In genomic region chr16:84817613-84818012, GRCh38 we compare ENCODE assay signal across 29 cellular contexts. TPM values are rescaled to one million over a fixed set of nuclear protein-coding genes. Genes with fewer than 3 reads are reported as not detected.
"Had no signal": no experiment of that assay in that cellular context is flagged by ENCODE, and none has a peak within 500 bp of the region (broad histone marks: within the 10 kb centered on the region; RNA-seq: fewer than 3 reads in every experiment).

No MANE protein-coding gene starts in this region.

- H3K27ac ChIP-seq: brain microvascular endothelial cell, dorsolateral prefrontal cortex, esophagus squamous epithelium, heart right ventricle, WERI-Rb-1 had no signal

- ATAC-seq: activated CD4-positive, alpha-beta T cell treated with anti-CD3 and anti-CD28 coated beads for 36 hours; activated CD8-positive, alpha-beta memory T cell treated with anti-CD3 and anti-CD28 coated beads, Interleukin-2, amount 10 ng/mL, durations not matched to agents 7 days and 5 days; activated CD8-positive, alpha-beta T cell treated with anti-CD3 and anti-CD28 coated beads, Interleukin-2, amount 10 ng/mL, durations not matched to agents 7 days and 5 days; gastroesophageal sphincter; heart right ventricle; T-cell had no signal

- H3K4me3 ChIP-seq: coronary artery, dorsolateral prefrontal cortex, esophagus squamous epithelium, gastroesophageal sphincter, heart right ventricle had no signal

- FAIRE-seq: astrocyte, bronchial epithelial cell had no signal

- H3K27me3 ChIP-seq: brain microvascular endothelial cell, dorsolateral prefrontal cortex, gastroesophageal sphincter had no signal

- DNase-seq: activated B cell treated with CpG ODN at 0.5 μM for 24 hours; activated CD4-positive, alpha-beta memory T cell treated with anti-CD3 and anti-CD28 coated beads for 36 hours; activated CD4-positive, alpha-beta T cell treated with anti-CD3 and anti-CD28 coated beads for 36 hours; activated CD4-positive, alpha-beta T cell treated with anti-CD3 and anti-CD28 coated beads, Interleukin-2, amount 10 ng/mL, durations not matched to agents 24 days and 14 days; activated CD4-positive, CD25-positive, alpha-beta regulatory T cell treated with anti-CD3 and anti-CD28 coated beads, Interleukin-2, amount 50 U/mL, for 72 hours; activated CD8-positive, alpha-beta memory T cell treated with anti-CD3 and anti-CD28 coated beads, Interleukin-2, amount 10 ng/mL, durations not matched to agents 7 days and 5 days; activated CD8-positive, alpha-beta memory T cell treated with anti-CD3 and anti-CD28 coated beads, Interleukin-2, amount 50 U/mL, for 4 hours; activated CD8-positive, alpha-beta T cell treated with anti-CD3 and anti-CD28 coated beads, Interleukin-2, amount 10 ng/mL, durations not matched to agents 7 days and 5 days; activated effector memory CD4-positive, alpha-beta T cell treated with Interleukin-2 at 50 U/mL for 16 hours; activated gamma-delta T cell treated with Interleukin-2 at 50 U/mL for 16 hours; activated naive CD4-positive, alpha-beta T cell treated with anti-CD3 and anti-CD28 coated beads, Interleukin-2, amount 50 U/mL, for 16 hours; activated naive CD4-positive, alpha-beta T cell treated with Interleukin-2 at 50 U/mL for 16 hours; activated T-cell treated with anti-CD3 and anti-CD28 coated beads, Interleukin-2, amount 50 U/mL, for 1 hour; activated T-cell treated with anti-CD3 and anti-CD28 coated beads, Interleukin-2, amount 50 U/mL, for 48 hours; amniotic stem cell; anterior cingulate cortex; brain microvascular endothelial cell; dorsolateral prefrontal cortex; effector memory CD4-positive, alpha-beta T cell; esophagus squamous epithelium; foreskin melanocyte; heart right ventricle; T-cell; T1000; WERI-Rb-1 had no signal

- H3K9me3 ChIP-seq: esophagus squamous epithelium, gastroesophageal sphincter, heart right ventricle had no signal

- H3K36me3 ChIP-seq: brain microvascular endothelial cell, esophagus squamous epithelium, gastroesophageal sphincter, heart right ventricle, WERI-Rb-1 had no signal

RNA-seq across cellular contexts. Expression of gene CRISPLD2, which starts 2.2 kb away (rescaled TPM):
- total RNA-seq: activated B cell treated with CpG ODN at 0.5 μM for 24 hours; activated CD8-positive, alpha-beta memory T cell treated with anti-CD3 and anti-CD28 coated beads, Interleukin-2, amount 10 ng/mL, durations not matched to agents 7 days and 5 days; activated CD8-positive, alpha-beta T cell treated with anti-CD3 and anti-CD28 coated beads, Interleukin-2, amount 10 ng/mL, durations not matched to agents 7 days and 5 days had no signal
